ENCODE assay signal across 13 cellular contexts in the genomic region with DNA sequence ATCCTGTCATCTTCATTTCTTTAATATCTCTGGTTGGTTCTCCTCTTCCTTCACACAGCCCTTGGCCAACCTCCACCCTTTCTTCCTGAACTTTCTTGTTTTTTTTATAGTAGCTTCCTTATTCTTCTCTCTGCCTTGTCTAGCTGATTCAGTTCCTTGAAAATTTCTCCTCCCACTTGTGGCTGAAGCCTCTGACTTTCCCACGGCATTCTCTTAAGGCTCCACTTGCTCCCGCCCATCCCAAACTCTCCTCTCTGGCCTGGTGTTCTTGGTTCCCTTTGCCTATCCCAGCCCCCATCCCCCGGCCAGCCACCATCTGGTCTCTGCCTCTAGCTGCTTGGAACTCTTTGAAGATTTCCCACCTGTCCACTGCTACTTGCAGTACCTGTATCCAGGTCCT. TPM values are rescaled to one million over a fixed set of nuclear protein-coding genes. Genes with fewer than 3 reads are reported as not detected.
DNase-seq lines count a peak whose midpoint lies in the region; ATAC-seq and TF ChIP-seq lines count a peak whose summit lies in the region.
"Had no signal": no experiment of that assay in that cellular context is flagged by ENCODE, and none has a peak within 500 bp of the region (broad histone marks: within the 10 kb centered on the region; RNA-seq: fewer than 3 reads in every experiment).

No MANE protein-coding gene starts in this region.

- H3K4me1 Mint-ChIP-seq in chondrocyte (ENCODE audit: low read depth): peaks cover 13% of the 10 kb centered on the region
- H3K4me1 Mint-ChIP-seq: activated B cell treated with CpG ODN at 0.5 μM for 24 hours had no signal

- TF ChIP-seq CTCF in chondrocyte (IDR thresholded peaks at IDR 0.05) (no peak), GM20000 (IDR thresholded peaks at IDR 0.05; ENCODE audit: extremely low read depth, missing control alignments) (no peak)

- H3K36me3 Mint-ChIP-seq in chondrocyte (ENCODE audit: low read depth): peaks cover 10% of the 10 kb centered on the region

- peaks cover 3% of the 10 kb centered on the region for H3K9me3 Mint-ChIP-seq in chondrocyte (ENCODE audit: low read depth)
- H3K9me3 Mint-ChIP-seq: activated B cell treated with CpG ODN at 0.5 μM for 24 hours; activated T-cell treated with anti-CD3 and anti-CD28 coated beads, Interleukin-2, amount 50 U/mL, for 72 hours had no signal

- no peak for ATAC-seq in sciatic nerve
- no peak for ATAC-seq in GM19463 (IDR thresholded peaks at IDR 0.05; ENCODE audit: unreplicated experiment)
- ATAC-seq: activated T-cell treated with anti-CD3 and anti-CD28 coated beads, Interleukin-2, amount 50 U/mL, for 72 hours had no signal

- intact Hi-C loops in sciatic nerve (cut with DNase I): no loop called here

- H3K27me3 Mint-ChIP-seq in chondrocyte (ENCODE audit: low read depth): no peaks in the 10 kb centered on the region
- H3K27me3 Mint-ChIP-seq: activated B cell treated with CpG ODN at 0.5 μM for 24 hours had no signal

- H3K27ac Mint-ChIP-seq in chondrocyte (ENCODE audit: unreplicated experiment): peak overlapping the region; percentile 32
- H3K27ac Mint-ChIP-seq: activated B cell treated with CpG ODN at 0.5 μM for 24 hours; activated T-cell treated with anti-CD3 and anti-CD28 coated beads, Interleukin-2, amount 50 U/mL, for 72 hours had no signal

- H3K4me3 Mint-ChIP-seq in chondrocyte (ENCODE audit: unreplicated experiment): no peak overlapping the region
- H3K4me3 Mint-ChIP-seq: activated B cell treated with CpG ODN at 0.5 μM for 24 hours; activated T-cell treated with anti-CD3 and anti-CD28 coated beads, Interleukin-2, amount 50 U/mL, for 72 hours had no signal

- DNase-seq in AG08395 (ENCODE audit: low spot score) (peak; percentile 23), GM04504 (ENCODE audit: low read depth) (peak; percentile 19), chondrocyte (ENCODE audit: low spot score) (no peak), kidney glomerular epithelial cell (lab: John Stamatoyannopoulos, UW) (peak; percentile 77), sciatic nerve (ENCODE audit: low spot score) (no peak), GM20000 (ENCODE audit: low spot score) (no peak), HT-29 (ENCODE audit: low spot score) (no peak)
- DNase-seq: activated B cell treated with CpG ODN at 0.5 μM for 24 hours; activated T-cell treated with anti-CD3 and anti-CD28 coated beads, Interleukin-2, amount 50 U/mL, for 72 hours; erythroblast; stimulated activated CD4-positive, alpha-beta T cell treated with anti-CD3 and anti-CD28 coated beads, Interleukin-4, amount 100 ng/mL, for 24 hours; stimulated activated naive CD4-positive, alpha-beta T cell treated with Interleukin-2 at 50 U/mL for 16 hours had no signal

RNA-seq across cellular contexts. Expression of a gene that starts 29.1 kb away (rescaled TPM):
- total RNA-seq in chondrocyte: 24.7 to 37.2 TPM (median 24.8 TPM) in 3 replicates
- 51.4 TPM for total RNA-seq in sciatic nerve
- total RNA-seq in HT-29 (2014; rRNA removed; shearing (Covaris generic)): 0.05 TPM in 1 of 2 replicates, not detected in the other

Comparison
In these comparisons a context has a peak if more than half of its experiments do, and no peak if none do; other contexts are left out.
1. DNase-seq: peak in AG08395 (single experiment), GM04504 (single experiment) and kidney glomerular epithelial cell (single experiment); none in chondrocyte (single experiment), sciatic nerve (single experiment), GM20000 (single experiment) and HT-29 (single experiment).
2. RNA of a gene that starts 29.1 kb away (total RNA-seq): 51.4 TPM in sciatic nerve (single experiment) and 24.7 to 37.2 TPM in chondrocyte; 0.05 TPM in HT-29; every median in the first group is over 10 times any median in the second.